Comparison of ENCODE assay signal across 20 cellular contexts in the genomic region with DNA sequence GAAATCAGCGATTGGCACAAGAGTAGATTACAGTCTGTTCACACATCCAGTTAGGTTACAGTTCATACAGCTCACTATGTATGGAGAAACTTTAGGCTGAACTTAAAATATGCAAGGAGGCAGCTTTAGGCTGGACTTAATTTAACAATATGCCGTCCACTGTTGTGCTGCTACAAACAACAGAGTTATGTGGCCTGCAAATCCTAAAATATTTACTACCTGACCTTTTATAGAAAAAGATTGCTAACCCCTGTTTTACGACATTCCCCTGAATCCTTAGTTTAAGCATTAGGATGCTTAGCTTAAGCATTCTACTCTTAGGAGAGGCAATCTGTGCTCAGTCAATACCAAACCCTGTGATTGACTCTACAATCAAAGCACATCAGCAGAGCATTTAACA. TPM values are rescaled to one million over a fixed set of nuclear protein-coding genes. Genes with fewer than 3 reads are reported as not detected.
DNase-seq lines count a peak whose midpoint lies in the region; ATAC-seq, FAIRE-seq and TF ChIP-seq lines count a peak whose summit lies in the region.
"Had no signal": no experiment of that assay in that cellular context is flagged by ENCODE, and none has a peak within 500 bp of the region (broad histone marks: within the 10 kb centered on the region; RNA-seq: fewer than 3 reads in every experiment).

No MANE protein-coding gene starts in this region.

- H3K36me3 ChIP-seq in WERI-Rb-1 (no peaks in the 10 kb centered on the region; the same call in 1 of the 2 replicates), neural progenitor cell (no peaks in the 10 kb centered on the region)
- H3K36me3 ChIP-seq: BE2C, SJSA1 had no signal

- H3K4me1 ChIP-seq in neural progenitor cell, result peaks cover 8% of the 10 kb centered on the region
- H3K4me1 ChIP-seq: A549, BE2C, SJSA1 had no signal

- H3K9me3 Mint-ChIP-seq in neural progenitor cell, result peaks cover 3% of the 10 kb centered on the region

- H4K20me1 ChIP-seq in neural progenitor cell (ENCODE audit: low read depth), result no peaks in the 10 kb centered on the region

- H3K27me3 ChIP-seq in WERI-Rb-1 (ENCODE audit: insufficient read depth, low read depth, severe bottlenecking) (no peaks in the 10 kb centered on the region), neural progenitor cell (no peaks in the 10 kb centered on the region)
- H3K27me3 ChIP-seq: BE2C had no signal

- H2AFZ ChIP-seq in neural progenitor cell (replicated peaks), result no peak overlapping the region

- no peak overlapping the region for H3K4me3 ChIP-seq in WERI-Rb-1 (ENCODE audit: low read depth, low read length)
- no peak overlapping the region for H3K4me3 ChIP-seq in neural progenitor cell
- H3K4me3 ChIP-seq: A549, SJSA1 had no signal

- no peak for DNase-seq in WERI-Rb-1
- no peak for DNase-seq in neural progenitor cell (ENCODE audit: low spot score)
- DNase-seq in RCC 7860 (ENCODE audit: low spot score), result no peak
- no peak for DNase-seq in ureter (ENCODE audit: low spot score)
- DNase-seq in DMS53 (lab: John Stamatoyannopoulos, UW), result no peak
- DNase-seq: BE2C; CD4-positive, CD25-positive, alpha-beta regulatory T cell; DMS79 treated with DMSO at 0.1 percent for 48 hours; Kasumi-1; NCI-H187; NCI-H2107; NCI-H446 treated with DMSO at 0.1 percent for 48 hours had no signal

- H3K27me3 Mint-ChIP-seq in neural progenitor cell (ENCODE audit: insufficient read depth, low read depth), result peaks cover 7% of the 10 kb centered on the region

- peaks cover 8% of the 10 kb centered on the region for H3F3A ChIP-seq in neural progenitor cell (ENCODE audit: low read depth)

- no peak for ATAC-seq in GM21576 (IDR thresholded peaks at IDR 0.05; ENCODE audit: unreplicated experiment)
- ATAC-seq: A549, Right ventricle myocardium inferior had no signal

- FAIRE-seq in G401.6 (lab: Jason Lieb, UNC) (peak; percentile 98), RCC 7860 (lab: Jason Lieb, UNC) (no peak)
- FAIRE-seq: A549 had no signal

- H3K4me2 ChIP-seq in neural progenitor cell, result no peak overlapping the region
- H3K4me2 ChIP-seq: A549 had no signal

- peak overlapping the region; percentile 76 for H3K27ac Mint-ChIP-seq in neural progenitor cell
- H3K27ac Mint-ChIP-seq: CD4-positive, CD25-positive, alpha-beta regulatory T cell had no signal

- H3K27ac ChIP-seq in C4-2B (peak overlapping the region; percentile 38), WERI-Rb-1 (peak overlapping the region; percentile 19), neural progenitor cell (peak overlapping the region; percentile 53)
- H3K27ac ChIP-seq: A549, SJSA1 had no signal

- TF ChIP-seq CTCF in C4-2B (conservative IDR thresholded peaks at IDR 0.05) (no peak), WERI-Rb-1 (IDR thresholded peaks at IDR 0.05; ENCODE audit: low read depth, low read length) (no peak), neural progenitor cell (IDR thresholded peaks at IDR 0.05) (no peak)

- H3K9me3 ChIP-seq in WERI-Rb-1 (ENCODE audit: severe bottlenecking) (no peaks in the 10 kb centered on the region), neural progenitor cell (ENCODE audit: low read depth) (no peaks in the 10 kb centered on the region)
- H3K9me3 ChIP-seq: A549, BE2C, SJSA1 had no signal

- H3K4me3 Mint-ChIP-seq in neural progenitor cell, result no peak overlapping the region
- H3K4me3 Mint-ChIP-seq: CD4-positive, CD25-positive, alpha-beta regulatory T cell had no signal

- no peaks in the 10 kb centered on the region for H3K79me2 ChIP-seq in neural progenitor cell (ENCODE audit: low read depth)

- H3K36me3 Mint-ChIP-seq in neural progenitor cell, result no peaks in the 10 kb centered on the region
- H3K36me3 Mint-ChIP-seq: CD4-positive, CD25-positive, alpha-beta regulatory T cell had no signal

- peaks cover 17% of the 10 kb centered on the region for H3K4me1 Mint-ChIP-seq in neural progenitor cell
- H3K4me1 Mint-ChIP-seq: CD4-positive, CD25-positive, alpha-beta regulatory T cell had no signal

- H3K9ac ChIP-seq in neural progenitor cell, result no peak overlapping the region

RNA-seq across cellular contexts. Expression of gene DAO, which starts 50.9 kb away (rescaled TPM):
- total RNA-seq in neural progenitor cell (ENCODE audit: low replicate concordance) (not detected in 2 replicates), ureter (not detected)
- total RNA-seq: CD4-positive, CD25-positive, alpha-beta regulatory T cell; H4; MCF 10A; Right ventricle myocardium inferior; SJSA1 had no signal
